In the genomic region with DNA sequence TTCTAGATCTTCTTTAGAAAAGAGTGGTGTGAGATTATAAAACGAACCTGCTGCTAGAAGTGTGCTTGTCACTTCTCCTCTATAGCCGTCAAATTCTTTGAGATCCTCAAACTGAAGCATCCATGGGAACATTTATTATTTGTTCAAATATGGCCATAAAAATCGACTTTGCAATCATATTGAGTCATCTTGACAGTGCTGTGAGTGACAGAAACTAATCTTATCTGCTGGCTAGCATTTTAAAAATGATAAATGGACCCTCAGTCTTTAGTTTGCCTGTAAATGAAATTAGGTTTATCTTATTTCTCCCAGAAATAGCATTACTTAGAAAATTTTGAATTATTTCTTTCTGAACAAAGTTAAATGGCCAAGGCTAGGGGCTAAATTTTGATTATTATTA, we compare ENCODE assay signal across 28 cellular contexts.
"Had no signal": no experiment of that assay in that cellular context is flagged by ENCODE, and none has a peak within 500 bp of the region (broad histone marks: within the 10 kb centered on the region; RNA-seq: fewer than 3 reads in every experiment).

No MANE protein-coding gene starts in this region.

- H3K36me3 ChIP-seq: left lung, lower lobe of right lung, neural progenitor cell, neutrophil, prostate gland, stomach, thyroid gland, upper lobe of right lung had no signal

- ATAC-seq: left colon; left lung; lower lobe of right lung; naive thymus-derived CD8-positive, alpha-beta T cell; right cardiac atrium; sciatic nerve; stimulated activated naive B cell treated with anti-CD40 and anti-IgM and Interleukin-4, amounts not matched to agents 10 μg/mL and 1 μg/mL and 100 μg/mL, for 72 hours; stimulated activated naive CD8-positive, alpha-beta T cell treated with anti-CD3 and anti-CD28 coated beads, Interleukin-15, Interleukin-2, amounts not matched to agents 100 U/mL and 50 U/mL, for 24 hours; upper lobe of right lung had no signal

- H2AFZ ChIP-seq: neural progenitor cell had no signal

- H3K27ac ChIP-seq: left lung, lower lobe of right lung, neural progenitor cell, neutrophil, prostate gland, skin epidermis, stomach, testis, thyroid gland, upper lobe of right lung had no signal

- DNase-seq: hypothalamus; immature natural killer cell; kidney; left colon; left lung; lower lobe of right lung; mammary epithelial cell; mesenchymal stem cell; naive thymus-derived CD8-positive, alpha-beta T cell; occipital lobe; retina; right cardiac atrium; stimulated activated CD4-positive, alpha-beta T cell treated with anti-CD3 and anti-CD28 coated beads, Interleukin-12 subunit alpha, Interleukin-12 subunit beta, amount 100 ng/mL, for 4 hours; stimulated activated CD4-positive, alpha-beta T cell treated with anti-CD3 and anti-CD28 coated beads, Interleukin-15, amount 100 ng/mL, for 24 hours; stimulated activated CD4-positive, alpha-beta T cell treated with anti-CD3 and anti-CD28 coated beads, Interleukin-2, amount 100 ng/mL, for 24 hours; stimulated activated CD4-positive, alpha-beta T cell treated with anti-CD3 and anti-CD28 coated beads, Interleukin-4, amount 100 ng/mL, for 1 hour; stimulated activated naive B cell treated with anti-CD40 and anti-IgM and Interleukin-4, amounts not matched to agents 10 μg/mL and 1 μg/mL and 100 μg/mL, for 72 hours; stimulated activated naive CD8-positive, alpha-beta T cell treated with anti-CD3 and anti-CD28 coated beads, Interleukin-15, Interleukin-2, amounts not matched to agents 100 U/mL and 50 U/mL, for 24 hours; stomach; testis; thyroid gland; trophoblast cell; upper lobe of right lung had no signal

- H3K4me1 ChIP-seq: left lung, lower lobe of right lung, neural progenitor cell, prostate gland, stomach, testis, thyroid gland, upper lobe of right lung had no signal

- H3K9me3 ChIP-seq: left lung, lower lobe of right lung, neutrophil, prostate gland, stomach, testis, thyroid gland, upper lobe of right lung had no signal

- H3K27me3 ChIP-seq: left lung, neural progenitor cell, neutrophil, stomach, testis, thyroid gland, upper lobe of right lung had no signal

- H3K4me2 ChIP-seq: neural progenitor cell had no signal

- H3K9ac ChIP-seq: neural progenitor cell had no signal

- H3K4me3 ChIP-seq: left lung, lower lobe of right lung, neural progenitor cell, prostate gland, skin epidermis, stomach, testis, thyroid gland, upper lobe of right lung had no signal
